In the genomic region with DNA sequence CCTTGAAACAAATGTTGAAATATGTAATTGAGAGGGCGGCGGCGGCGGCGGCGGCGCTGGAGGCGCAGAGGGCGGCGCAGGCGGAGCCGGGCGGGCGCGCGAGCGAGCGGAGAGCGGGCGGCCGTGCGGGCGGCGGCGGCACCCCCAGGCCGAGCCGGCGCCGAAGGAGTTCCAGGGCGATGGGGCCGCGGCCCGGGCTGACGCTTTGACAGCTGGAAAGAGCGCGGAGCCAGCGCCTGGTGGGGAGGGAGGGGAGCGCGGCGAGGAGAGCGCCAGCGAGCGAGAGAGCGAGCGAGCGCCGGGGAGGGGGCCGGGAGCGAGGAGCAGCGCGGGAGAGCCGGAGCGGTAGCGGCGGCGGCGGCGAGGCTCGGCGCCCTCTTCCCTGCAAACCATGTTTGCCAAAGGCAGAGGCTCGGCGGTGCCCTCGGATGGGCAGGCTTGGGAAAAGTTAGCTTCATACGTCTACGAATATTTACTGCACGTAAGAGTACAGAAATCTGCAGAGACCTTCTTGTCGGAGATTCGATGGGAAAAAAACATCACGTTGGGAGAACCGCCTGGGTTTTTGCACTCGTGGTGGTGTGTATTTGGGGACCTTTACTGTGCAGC, we compare ENCODE assay signal across 8 cellular contexts.
DNase-seq lines count a peak whose midpoint lies in the region; ATAC-seq, FAIRE-seq and TF ChIP-seq lines count a peak whose summit lies in the region.
"Not testable (repeated sequence)": the region's sequence is repeated elsewhere in the genome, so short reads cannot be mapped to it uniquely, and the experiment has no call there.

No MANE protein-coding gene starts in this region.

- H3K9ac ChIP-seq in subcutaneous abdominal adipose tissue (ENCODE audit: low read length in 5 of 5): peak overlapping the region in 1 of 5 donors; percentile 35

- peak; percentile 79 for ATAC-seq in HG03432 (IDR thresholded peaks at IDR 0.05; ENCODE audit: unreplicated experiment)

- H3K27ac ChIP-seq in osteoblast (ENCODE audit: low read depth, low read length); subcutaneous abdominal adipose tissue (ENCODE audit: low read depth, low read length): not testable (repeated sequence)

- H3K4me2 ChIP-seq in osteoblast (ENCODE audit: insufficient read depth, low read length): peak overlapping the region; percentile 62

- H3K4me3 ChIP-seq in bronchial epithelial cell (ENCODE audit: low read depth, low read length) (peak overlapping the region; percentile 36), osteoblast (ENCODE audit: insufficient read depth, low read length) (peak overlapping the region; percentile 61), subcutaneous abdominal adipose tissue (ENCODE audit: low read depth in 1 of 5, low read length in 5 of 5) (peak overlapping the region; percentile 55 to 71 (median 64))

- TF ChIP-seq CTCF in bronchial epithelial cell (IDR thresholded peaks at IDR 0.05; ENCODE audit: insufficient read depth, low read length, severe bottlenecking); osteoblast (IDR thresholded peaks at IDR 0.05; ENCODE audit: extremely low read depth, low read depth, low read length): not testable (repeated sequence)

- H3K4me1 ChIP-seq in osteoblast (ENCODE audit: insufficient read depth, low read length); subcutaneous abdominal adipose tissue (ENCODE audit: control insufficient read depth in 5 of 5, insufficient read depth in 5 of 5, low read length in 5 of 5): not testable (repeated sequence)

- H2AFZ ChIP-seq in osteoblast (ENCODE audit: low read length): not testable (repeated sequence)

- not testable (repeated sequence) for H3K9me3 ChIP-seq in osteoblast (ENCODE audit: low read depth, low read length); subcutaneous abdominal adipose tissue (ENCODE audit: control insufficient read depth in 5 of 5, low read length in 5 of 5)

- FAIRE-seq in bronchial epithelial cell (lab: Jason Lieb, UNC): not testable (repeated sequence)

- DNase-seq in DMS 273 treated with DMSO at 0.1 percent for 48 hours (lab: John Stamatoyannopoulos, UW): peak; percentile 57
- DNase-seq in NCI-H526 treated with DMSO at 0.1 percent for 48 hours (lab: John Stamatoyannopoulos, UW): peak; percentile 28
- DNase-seq in activated CD4-positive, alpha-beta T cell treated with anti-CD3 and anti-CD28 coated beads, Interleukin-2, amount 50 U/mL, for 1 hour: peak; percentile 27
- not testable (repeated sequence) for DNase-seq in bronchial epithelial cell (ENCODE audit: low read depth)
- DNase-seq in hippocampal formation (lab: John Stamatoyannopoulos, UW): peak; percentile 49 to 56
- DNase-seq in osteoblast (ENCODE audit: insufficient read length, low spot score, missing footprints): peak; percentile 90

- H3K27me3 ChIP-seq in bronchial epithelial cell (ENCODE audit: control insufficient read depth, insufficient read depth, low read length); subcutaneous abdominal adipose tissue (ENCODE audit: control insufficient read depth in 5 of 5, insufficient read depth in 4 of 5, low read length in 5 of 5): not testable (repeated sequence)
- H3K27me3 ChIP-seq in osteoblast (ENCODE audit: insufficient read depth, low read length): peaks cover 43% of the 10 kb centered on the region

- H3K36me3 ChIP-seq in bronchial epithelial cell (ENCODE audit: control insufficient read depth, insufficient read depth, low read length); osteoblast (ENCODE audit: insufficient read depth, low read length); subcutaneous abdominal adipose tissue (ENCODE audit: control insufficient read depth in 5 of 5, insufficient read depth in 5 of 5, low read length in 5 of 5): not testable (repeated sequence)

- H4K20me1 ChIP-seq in osteoblast (ENCODE audit: insufficient read depth, low read length): not testable (repeated sequence)

- H3K79me2 ChIP-seq in osteoblast (ENCODE audit: insufficient read depth, low read length): not testable (repeated sequence)
